Comparison of ENCODE assay signal across 9 cellular contexts in the genomic region with DNA sequence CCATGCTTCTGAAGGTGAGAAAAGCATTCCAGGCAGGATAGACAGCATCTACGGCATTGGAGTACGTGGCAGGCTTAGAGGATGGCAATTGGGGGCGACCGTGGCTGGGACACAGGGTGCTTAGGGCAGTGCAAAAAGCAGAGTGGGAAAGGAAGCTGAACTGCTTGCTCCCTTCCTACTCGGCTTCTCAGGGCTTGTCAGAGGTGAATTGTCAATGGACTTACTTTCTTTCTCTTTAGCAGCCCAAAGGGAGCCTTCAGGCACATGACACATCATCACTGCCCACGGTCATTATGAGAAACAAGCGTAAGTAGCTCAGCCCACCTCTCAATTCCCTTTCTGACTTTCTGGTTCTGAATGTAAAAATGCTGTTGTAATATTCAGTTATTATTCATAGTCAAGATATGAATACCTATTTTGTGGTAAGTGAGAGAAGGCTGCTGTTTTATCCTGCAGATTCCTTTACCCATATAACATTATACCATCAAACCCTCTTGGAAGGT.
DNase-seq lines count a peak whose midpoint lies in the region; ATAC-seq, FAIRE-seq and TF ChIP-seq lines count a peak whose summit lies in the region.
"Had no signal": no experiment of that assay in that cellular context is flagged by ENCODE, and none has a peak within 500 bp of the region (broad histone marks: within the 10 kb centered on the region; RNA-seq: fewer than 3 reads in every experiment).

No MANE protein-coding gene starts in this region.

- H3K4me3 ChIP-seq in esophagus muscularis mucosa (no peak overlapping the region), SJCRH30 (no peak overlapping the region)

- intact Hi-C loops in esophagus muscularis mucosa (cut with DNase I) = no loop called here

- peaks cover 38 to 56% (median 51%) of the 10 kb centered on the region in 4 donors for H3K4me1 ChIP-seq in esophagus muscularis mucosa
- no peaks in the 10 kb centered on the region; the same call in 1 of the 2 replicates for H3K4me1 ChIP-seq in SJCRH30

- H3K9me3 ChIP-seq in esophagus muscularis mucosa = no peaks in the 10 kb centered on the region
- H3K9me3 ChIP-seq in SJCRH30 (replicated peaks) = no peaks in the 10 kb centered on the region

- no peak for DNase-seq in GM19239 (ENCODE audit: insufficient read length, low spot score)
- no peak for DNase-seq in esophagus muscularis mucosa (ENCODE audit: extremely low spot score)
- no peak for DNase-seq in DMS53 treated with DMSO at 0.1 percent for 48 hours (lab: John Stamatoyannopoulos, UW; ENCODE audit: unreplicated experiment)
- DNase-seq in superior temporal gyrus (ENCODE audit: extremely low spot score) = no peak
- no peak for DNase-seq in SJCRH30
- DNase-seq: NCI-H2227 treated with DMSO at 0.1 percent for 48 hours had no signal

- TF ChIP-seq POLR2A in esophagus muscularis mucosa (IDR thresholded peaks at IDR 0.05; ENCODE audit: low read depth) = no peak

- FAIRE-seq in GM19239 (lab: Jason Lieb, UNC) = peak; percentile 89

- no peak for TF ChIP-seq CTCF in esophagus muscularis mucosa (IDR thresholded peaks at IDR 0.05)

- peak overlapping the region; percentile 19 to 79 (median 29) for H3K27ac ChIP-seq in esophagus muscularis mucosa (replicated peaks in 1 of 4)
- no peak overlapping the region for H3K27ac ChIP-seq in SJCRH30

- no peaks in the 10 kb centered on the region for H3K27me3 ChIP-seq in esophagus muscularis mucosa
- no peaks in the 10 kb centered on the region for H3K27me3 ChIP-seq in SJCRH30

- 89% methylated on average over 7 of the region's 7 CpGs for WGBS in esophagus muscularis mucosa

- H3K36me3 ChIP-seq in esophagus muscularis mucosa (peaks cover 10 to 74% (median 44%) of the 10 kb centered on the region in 4 donors), SJCRH30 (peaks cover 15% of the 10 kb centered on the region)

- no peak for TF ChIP-seq EP300 in esophagus muscularis mucosa (IDR thresholded peaks at IDR 0.05)

- peak; percentile 61 for ATAC-seq in GM18498 (IDR thresholded peaks at IDR 0.05; ENCODE audit: unreplicated experiment)
- ATAC-seq in HG03066 (IDR thresholded peaks at IDR 0.05; ENCODE audit: low read depth, unreplicated experiment) = peak; percentile 30
- no peak for ATAC-seq in GM19397 (IDR thresholded peaks at IDR 0.05; ENCODE audit: unreplicated experiment)
